Comparison of ENCODE assay signal across 14 cellular contexts in genomic region chr2:47169784-47170183, GRCh38.
DNase-seq lines count a peak whose midpoint lies in the region; ATAC-seq and TF ChIP-seq lines count a peak whose summit lies in the region.
"Had no signal": no experiment of that assay in that cellular context is flagged by ENCODE, and none has a peak within 500 bp of the region (broad histone marks: within the 10 kb centered on the region; RNA-seq: fewer than 3 reads in every experiment).

No MANE protein-coding gene starts in this region.

- H3K9me3 Mint-ChIP-seq in activated naive CD8-positive, alpha-beta T cell (ENCODE audit: low read depth) = no peaks in the 10 kb centered on the region
- no peaks in the 10 kb centered on the region for H3K9me3 Mint-ChIP-seq in activated naive CD8-positive, alpha-beta T cell treated with anti-CD3 and anti-CD28 coated beads, Interleukin-2, amount 50 U/mL, for 24 hours
- H3K9me3 Mint-ChIP-seq: activated naive CD4-positive, alpha-beta T cell treated with anti-CD3 and anti-CD28 coated beads, Interleukin-2, amount 50 U/mL, for 24 hours; naive thymus-derived CD8-positive, alpha-beta T cell had no signal

- H3K36me3 Mint-ChIP-seq in activated naive CD8-positive, alpha-beta T cell = peaks cover 9% of the 10 kb centered on the region
- H3K36me3 Mint-ChIP-seq in activated naive CD8-positive, alpha-beta T cell treated with anti-CD3 and anti-CD28 coated beads, Interleukin-2, amount 50 U/mL, for 24 hours (ENCODE audit: low read depth) = peaks cover 66% of the 10 kb centered on the region

- TF ChIP-seq CTCF in tibial artery (IDR thresholded peaks at IDR 0.05) = no peak
- no peak for TF ChIP-seq CTCF in brain microvascular endothelial cell (IDR thresholded peaks at IDR 0.05; ENCODE audit: low read depth, low read length, missing control alignments)

- H3K4me3 ChIP-seq in adipocyte (ENCODE audit: low read length) (no peak overlapping the region), muscle layer of duodenum (ENCODE audit: low read depth in 1 of 2, low read length in 2 of 2) (no peak overlapping the region), tibial artery (no peak overlapping the region), brain microvascular endothelial cell (ENCODE audit: low read depth, low read length) (no peak overlapping the region)
- H3K4me3 ChIP-seq: skin epidermis had no signal

- H3K27me3 ChIP-seq in adipocyte (replicated peaks; ENCODE audit: control insufficient read depth, insufficient read depth, low read length) = no peaks in the 10 kb centered on the region
- no peaks in the 10 kb centered on the region for H3K27me3 ChIP-seq in muscle layer of duodenum (ENCODE audit: low read depth, low read length)
- no peaks in the 10 kb centered on the region for H3K27me3 ChIP-seq in tibial artery
- H3K27me3 ChIP-seq in brain microvascular endothelial cell (replicated peaks) = no peaks in the 10 kb centered on the region

- H3K36me3 ChIP-seq in adipocyte (ENCODE audit: control insufficient read depth, insufficient read depth, low read length, severe bottlenecking) = peaks cover 53% of the 10 kb centered on the region
- H3K36me3 ChIP-seq in muscle layer of duodenum (ENCODE audit: control insufficient read depth in 1 of 2, insufficient read depth in 2 of 2, low read length in 2 of 2) = peaks cover 4 to 25% of the 10 kb centered on the region in 2 donors
- peaks cover 4 to 14% (median 8%) of the 10 kb centered on the region in 3 donors for H3K36me3 ChIP-seq in tibial artery
- H3K36me3 ChIP-seq in brain microvascular endothelial cell (replicated peaks) = peaks cover 61% of the 10 kb centered on the region

- H3K9me3 ChIP-seq in adipocyte (ENCODE audit: control insufficient read depth, low read length) (no peaks in the 10 kb centered on the region), muscle layer of duodenum (ENCODE audit: control insufficient read depth in 1 of 2, low read length in 2 of 2) (no peaks in the 10 kb centered on the region), tibial artery (no peaks in the 10 kb centered on the region)

- H3K4me3 Mint-ChIP-seq in activated naive CD8-positive, alpha-beta T cell = peak overlapping the region; percentile 42
- H3K4me3 Mint-ChIP-seq in activated naive CD8-positive, alpha-beta T cell treated with anti-CD3 and anti-CD28 coated beads, Interleukin-2, amount 50 U/mL, for 24 hours = no peak overlapping the region

- peaks cover 80% of the 10 kb centered on the region for H3K4me1 Mint-ChIP-seq in activated naive CD8-positive, alpha-beta T cell (ENCODE audit: low read depth)
- peaks cover 78% of the 10 kb centered on the region for H3K4me1 Mint-ChIP-seq in activated naive CD8-positive, alpha-beta T cell treated with anti-CD3 and anti-CD28 coated beads, Interleukin-2, amount 50 U/mL, for 24 hours

- H3K4me1 ChIP-seq in adipocyte (ENCODE audit: control insufficient read depth, insufficient read depth, low read length) (peaks cover 56% of the 10 kb centered on the region), muscle layer of duodenum (ENCODE audit: control insufficient read depth in 1 of 2, insufficient read depth in 2 of 2, low read length in 2 of 2) (peaks cover 28 to 58% of the 10 kb centered on the region in 2 donors), tibial artery (peaks cover 0 to 95% (median 57%) of the 10 kb centered on the region in 4 donors)

- no peaks in the 10 kb centered on the region for H3K27me3 Mint-ChIP-seq in activated naive CD8-positive, alpha-beta T cell
- H3K27me3 Mint-ChIP-seq in activated naive CD8-positive, alpha-beta T cell treated with anti-CD3 and anti-CD28 coated beads, Interleukin-2, amount 50 U/mL, for 24 hours = no peaks in the 10 kb centered on the region
- H3K27me3 Mint-ChIP-seq: activated naive CD4-positive, alpha-beta T cell treated with anti-CD3 and anti-CD28 coated beads, Interleukin-2, amount 50 U/mL, for 24 hours; naive thymus-derived CD8-positive, alpha-beta T cell had no signal

- H3K27ac ChIP-seq in muscle layer of duodenum (ENCODE audit: low read length) = peak overlapping the region; percentile 53
- H3K27ac ChIP-seq in tibial artery = peak overlapping the region; percentile 14 to 99
- no peak overlapping the region for H3K27ac ChIP-seq in brain microvascular endothelial cell
- H3K27ac ChIP-seq: skin epidermis had no signal

- ATAC-seq in activated naive CD8-positive, alpha-beta T cell treated with anti-CD3 and anti-CD28 coated beads, Interleukin-2, amount 50 U/mL, for 24 hours = no peak
- no peak for ATAC-seq in GM18873 (IDR thresholded peaks at IDR 0.05; ENCODE audit: low FRiP score, unreplicated experiment)
- ATAC-seq in HG03159 (IDR thresholded peaks at IDR 0.05; ENCODE audit: unreplicated experiment) = no peak
- ATAC-seq: naive thymus-derived CD8-positive, alpha-beta T cell had no signal

- peak overlapping the region; percentile 28 for H3K9ac ChIP-seq in adipocyte (ENCODE audit: low read length)

- intact Hi-C loops in tibial artery (cut with DNase I; ENCODE audit: low total_unique reads) = no loop called here

- no peak for DNase-seq in activated naive CD8-positive, alpha-beta T cell treated with anti-CD3 and anti-CD28 coated beads, Interleukin-2, amount 50 U/mL, for 24 hours
- DNase-seq in adipocyte (ENCODE audit: low read depth) (no peak), tibial artery (no peak), brain microvascular endothelial cell (no peak)
- DNase-seq: naive thymus-derived CD8-positive, alpha-beta T cell; SHP77; substantia nigra; T1000 had no signal

- H3K27ac Mint-ChIP-seq in activated naive CD8-positive, alpha-beta T cell = peak overlapping the region; percentile 70
- no peak overlapping the region for H3K27ac Mint-ChIP-seq in activated naive CD8-positive, alpha-beta T cell treated with anti-CD3 and anti-CD28 coated beads, Interleukin-2, amount 50 U/mL, for 24 hours
- H3K27ac Mint-ChIP-seq: activated naive CD4-positive, alpha-beta T cell treated with anti-CD3 and anti-CD28 coated beads, Interleukin-2, amount 50 U/mL, for 24 hours had no signal

- in situ Hi-C loops in brain microvascular endothelial cell (cut with HindIII; ENCODE audit: low pct_ligation_motif_present, low sequenced_read_pairs) = loop anchor here (25.0 kb wide), 1 partner anchor 157 kb away; no protein-coding TSS in a partner anchor
